Comparison of ENCODE assay signal across 9 cellular contexts in the genomic region with DNA sequence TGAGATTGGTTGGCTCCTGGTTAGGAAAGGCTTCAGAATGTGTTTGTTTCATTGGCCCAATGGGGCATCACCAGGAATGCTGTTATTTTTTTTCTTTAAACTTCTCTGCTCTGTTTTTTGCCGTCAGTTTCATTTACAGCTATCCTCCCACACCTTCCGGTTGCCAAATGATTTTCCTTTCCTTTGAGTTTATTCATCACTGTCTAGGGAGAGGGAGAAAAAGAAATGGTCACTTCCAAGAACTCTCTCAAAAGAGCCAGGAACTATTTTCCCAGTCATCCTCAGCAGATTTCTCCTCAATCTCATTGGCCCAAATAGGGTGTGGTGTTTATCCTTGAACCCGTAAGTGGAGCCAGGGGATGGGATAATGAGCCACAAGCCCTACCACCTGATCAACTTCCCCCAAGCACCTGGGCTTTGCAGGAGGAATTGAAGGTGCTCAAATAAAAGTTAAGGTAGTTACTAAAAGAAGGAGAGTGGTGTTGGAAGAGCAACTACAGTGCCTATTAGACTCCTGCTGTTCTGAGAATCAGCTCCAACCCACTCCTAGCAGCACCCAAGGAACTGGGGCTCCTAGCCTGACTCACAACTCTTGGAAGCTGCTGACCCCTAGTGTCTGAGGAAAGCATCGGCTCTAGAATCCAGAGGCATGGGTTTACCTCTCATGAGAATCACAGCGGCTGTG. TPM values are rescaled to one million over a fixed set of nuclear protein-coding genes. Genes with fewer than 3 reads are reported as not detected.
DNase-seq lines count a peak whose midpoint lies in the region; ATAC-seq, FAIRE-seq and TF ChIP-seq lines count a peak whose summit lies in the region.
"Had no signal": no experiment of that assay in that cellular context is flagged by ENCODE, and none has a peak within 500 bp of the region (broad histone marks: within the 10 kb centered on the region; RNA-seq: fewer than 3 reads in every experiment).

No MANE protein-coding gene starts in this region.

- FAIRE-seq in K562 (lab: Jason Lieb, UNC), result peak; percentile 84

- H3K36me3 Mint-ChIP-seq in activated CD8-positive, alpha-beta memory T cell treated with anti-CD3 and anti-CD28 coated beads, Interleukin-2, amount 10 ng/mL, durations not matched to agents 7 days and 5 days, result no peaks in the 10 kb centered on the region
- H3K36me3 Mint-ChIP-seq: memory B cell had no signal

- H3K9me3 Mint-ChIP-seq in activated CD8-positive, alpha-beta memory T cell treated with anti-CD3 and anti-CD28 coated beads, Interleukin-2, amount 10 ng/mL, durations not matched to agents 7 days and 5 days (ENCODE audit: low read depth), result no peaks in the 10 kb centered on the region
- H3K9me3 Mint-ChIP-seq: memory B cell had no signal

- H3K27me3 ChIP-seq in K562 (ENCODE audit: control insufficient read depth in 2 of 2, insufficient read depth in 2 of 2, low read length in 2 of 2), result no peaks in the 10 kb centered on the region

- no TSS peak for BruUV-seq in K562 (replicated peaks; lab: Mats Ljungman, UMichigan)

- H3K4me3 Mint-ChIP-seq in activated CD8-positive, alpha-beta memory T cell treated with anti-CD3 and anti-CD28 coated beads, Interleukin-2, amount 10 ng/mL, durations not matched to agents 7 days and 5 days, result no peak overlapping the region
- H3K4me3 Mint-ChIP-seq: memory B cell had no signal

- no peak overlapping the region for H3K4me2 ChIP-seq in K562 (ENCODE audit: insufficient read depth, low read length)

- no peak overlapping the region for H2AFZ ChIP-seq in K562 (ENCODE audit: low read depth, low read length)

- no peaks in the 10 kb centered on the region for H3K9me3 ChIP-seq in K562 (replicated peaks; ENCODE audit: control insufficient read depth, insufficient read depth, low read depth, low read length)

- TF ChIP-seq EP300 in K562 (IDR thresholded peaks at IDR 0.05; ENCODE audit: low read length), result no peak

- WGBS in K562 (ENCODE audit: insufficient coverage, low coverage, missing lambda C conversion rate), result 0% methylated on average over 5 of the region's 5 CpGs

- in situ Hi-C loops in K562 (cut with MboI), result loop anchor here (25.0 kb wide), 1 partner anchor 968 kb away; no protein-coding TSS in a partner anchor

- H3K4me3 ChIP-seq in K562, result no peak overlapping the region

- no peak overlapping the region for H3K27ac ChIP-seq in K562 (ENCODE audit: extremely low read depth, low read depth, low read length)

- no peak overlapping the region for H3K27ac Mint-ChIP-seq in activated CD8-positive, alpha-beta memory T cell treated with anti-CD3 and anti-CD28 coated beads, Interleukin-2, amount 10 ng/mL, durations not matched to agents 7 days and 5 days
- H3K27ac Mint-ChIP-seq: memory B cell had no signal

- TF ChIP-seq RAD21 in K562 (CRISPR knock-in tag; conservative IDR thresholded peaks at IDR 0.05 in 1 of 2, IDR thresholded peaks at IDR 0.05 in 1 of 2), result peak; percentile 54 to 80

- H3K4me1 Mint-ChIP-seq in activated CD8-positive, alpha-beta memory T cell treated with anti-CD3 and anti-CD28 coated beads, Interleukin-2, amount 10 ng/mL, durations not matched to agents 7 days and 5 days, result no peaks in the 10 kb centered on the region
- H3K4me1 Mint-ChIP-seq: memory B cell had no signal

- TF ChIP-seq CTCF in K562 (IDR thresholded peaks at IDR 0.05 in 2 of 3, conservative IDR thresholded peaks at IDR 0.05 in 1 of 3; ENCODE audit: insufficient read depth in 2 of 3, low read depth in 1 of 3, low read length in 3 of 3), result peak; percentile 66 to 78 (median 78)

- CTCF ChIA-PET in activated CD8-positive, alpha-beta memory T cell treated with anti-CD3 and anti-CD28 coated beads, Interleukin-2, amount 10 ng/mL, durations not matched to agents 7 days and 5 days (lab: Charles Lee), result interaction anchor here (0.8 to 1.5 kb wide), 3 partner anchors 10 to 544 kb away, joined by 3 to 6 read pairs (median 4); no protein-coding TSS in a partner anchor
- CTCF ChIA-PET in K562 (lab: Yijun Ruan, JAX; ENCODE audit: low intra/inter-chr PET ratio), result interaction anchor here (1.3 kb wide), 1 partner anchor 541 kb away, joined by 8 read pairs; no protein-coding TSS in a partner anchor

- intact Hi-C loops in K562 (cut with micrococcal nuclease), result loop anchor here (1.0 to 2.0 kb wide), 3 partner anchors 484 to 960 kb away; no protein-coding TSS in a partner anchor

- no peaks in the 10 kb centered on the region for H3K9me1 ChIP-seq in K562 (ENCODE audit: control insufficient read depth, insufficient read depth, low read length)

- peaks cover 13% of the 10 kb centered on the region for H3K27me3 Mint-ChIP-seq in activated CD8-positive, alpha-beta memory T cell treated with anti-CD3 and anti-CD28 coated beads, Interleukin-2, amount 10 ng/mL, durations not matched to agents 7 days and 5 days

- no peaks in the 10 kb centered on the region for H4K20me1 ChIP-seq in K562 (replicated peaks; ENCODE audit: control insufficient read depth, insufficient read depth, low read length)

- POLR2A ChIA-PET in K562 (lab: Yijun Ruan, JAX), result interaction anchor here (0.6 to 0.7 kb wide), 2 partner anchors 14 to 545 kb away, joined by 3 to 7 read pairs; no protein-coding TSS in a partner anchor

- peak; percentile 54 for DNase-seq in activated CD8-positive, alpha-beta memory T cell treated with anti-CD3 and anti-CD28 coated beads, Interleukin-2, amount 10 ng/mL, durations not matched to agents 7 days and 5 days
- DNase-seq in activated CD8-positive, alpha-beta memory T cell treated with anti-CD3 and anti-CD28 coated beads for 24 hours, result no peak
- DNase-seq in HUDEP-2 (lab: John Stamatoyannopoulos, UW; ENCODE audit: unreplicated experiment in 76 of 76) (peak in 45 of 76 experiments; percentile 1 to 59 (median 17)), NOMO-1 (lab: John Stamatoyannopoulos, UW; ENCODE audit: unreplicated experiment in 2 of 2) (peak; percentile 52 to 67), K562 (ENCODE audit: extremely low read depth in 1 of 4, low spot score in 3 of 4) (peak; percentile 32 to 65 (median 42)), iPS-NIHi7 (ENCODE audit: extremely low spot score) (peak; percentile 87)
- peak; percentile 40 for DNase-seq in stimulated activated CD4-positive, alpha-beta T cell treated with anti-CD3 and anti-CD28 coated beads, Interleukin-1b, Interleukin-23, amount 100 ng/mL, for 48 hours

- H3K4me1 ChIP-seq in K562 (replicated peaks in 1 of 2; ENCODE audit: control insufficient read depth in 2 of 2, insufficient read depth in 2 of 2, low read length in 2 of 2), result no peaks in the 10 kb centered on the region

- no peak overlapping the region for H3K9ac ChIP-seq in K562 (ENCODE audit: insufficient read depth in 1 of 2, low read depth in 2 of 2, low read length in 2 of 2)

- peak; percentile 68 for ATAC-seq in activated CD8-positive, alpha-beta memory T cell treated with anti-CD3 and anti-CD28 coated beads, Interleukin-2, amount 10 ng/mL, durations not matched to agents 7 days and 5 days
- ATAC-seq in GM21717 (IDR thresholded peaks at IDR 0.05; ENCODE audit: unreplicated experiment) (peak; percentile 98), K562 (peak; percentile 97)

- no peak for TF ChIP-seq POLR2A in K562 (conservative IDR thresholded peaks at IDR 0.05)

- no peaks in the 10 kb centered on the region for H3K36me3 ChIP-seq in K562 (ENCODE audit: control insufficient read depth, insufficient read depth, low read length)

- no peaks in the 10 kb centered on the region for H3K79me2 ChIP-seq in K562 (ENCODE audit: control insufficient read depth, insufficient read depth, low read length)

TF ChIP-seq in K562, 482 proteins besides CTCF, POLR2A, EP300 and RAD21 (continues in another document):
- TF ChIP-seq POLR2AphosphoS5 (IDR thresholded peaks at IDR 0.05; ENCODE audit: control insufficient read depth, insufficient read depth, low read depth, low read length), result no peak
- no peak for TF ChIP-seq WHSC1 (IDR thresholded peaks at IDR 0.05; ENCODE audit: low read length)
- TF ChIP-seq, protein P1, sequence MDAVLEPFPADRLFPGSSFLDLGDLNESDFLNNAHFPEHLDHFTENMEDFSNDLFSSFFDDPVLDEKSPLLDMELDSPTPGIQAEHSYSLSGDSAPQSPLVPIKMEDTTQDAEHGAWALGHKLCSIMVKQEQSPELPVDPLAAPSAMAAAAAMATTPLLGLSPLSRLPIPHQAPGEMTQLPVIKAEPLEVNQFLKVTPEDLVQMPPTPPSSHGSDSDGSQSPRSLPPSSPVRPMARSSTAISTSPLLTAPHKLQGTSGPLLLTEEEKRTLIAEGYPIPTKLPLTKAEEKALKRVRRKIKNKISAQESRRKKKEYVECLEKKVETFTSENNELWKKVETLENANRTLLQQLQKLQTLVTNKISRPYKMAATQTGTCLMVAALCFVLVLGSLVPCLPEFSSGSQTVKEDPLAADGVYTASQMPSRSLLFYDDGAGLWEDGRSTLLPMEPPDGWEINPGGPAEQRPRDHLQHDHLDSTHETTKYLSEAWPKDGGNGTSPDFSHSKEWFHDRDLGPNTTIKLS (IDR thresholded peaks at IDR 0.05; ENCODE audit: borderline replicate concordance, low read depth), result no peak
- no peak for TF ChIP-seq CBFA2T3 (IDR thresholded peaks at IDR 0.05)

RNA-seq across cellular contexts. Expression of a gene that starts 34.8 kb away (rescaled TPM):
- under 1 TPM; 0.23 to 0.41 TPM for total RNA-seq in activated CD8-positive, alpha-beta memory T cell treated with anti-CD3 and anti-CD28 coated beads, Interleukin-2, amount 10 ng/mL, durations not matched to agents 7 days and 5 days
- total RNA-seq in K562 (2011; cell fraction: chromatin; rRNA removed; ENCODE audit: low replicate concordance), result not detected in 2 replicates
- not detected in 2 replicates for total RNA-seq in K562 (2011; cell fraction: nucleolus; rRNA removed)
- total RNA-seq in K562 (2011; cell fraction: nucleoplasm; rRNA removed), result not detected in 2 replicates
- total RNA-seq in K562 (2014; rRNA removed) (not detected in 2 replicates), K562 (2014; rRNA removed; fragmentation: Illumina TruSeq; extraction: Trizol) (not detected in 2 replicates), K562 (2015; rRNA removed; fragmentation: Illumina TruSeq; extraction: Trizol) (not detected in 2 replicates), K562 (2021) (not detected in 2 replicates)
- polyA plus RNA-seq in K562 (2011; rRNA removed) (not detected in 2 replicates), K562 (2014; fragmentation: Illumina TruSeq; extraction: Trizol) (not detected in 2 replicates), K562 (2014; fragmentation: Nextera tagmentation; extraction: Ambion mirVana) (not detected), K562 (2014; rRNA removed) (not detected in 2 replicates)
- not detected in 2 replicates for polyA plus RNA-seq in K562 (2011; cell fraction: cytosol; rRNA removed)
- polyA plus RNA-seq in K562 (2011; cell fraction: nucleus; rRNA removed), result 0.03 TPM in 1 of 2 replicates, not detected in the other
- not detected in 2 replicates for polyA plus RNA-seq in K562 (2012)
- polyA minus RNA-seq in K562 (2011; rRNA and poly(A)+ RNA removed), result not detected in 2 replicates
- polyA minus RNA-seq in K562 (2011; cell fraction: cytosol; rRNA and poly(A)+ RNA removed), result not detected in 2 replicates
- polyA minus RNA-seq in K562 (2011; cell fraction: nucleus; rRNA and poly(A)+ RNA removed), result not detected in 2 replicates
